Comparison of ENCODE assay signal across 20 cellular contexts in the genomic region with DNA sequence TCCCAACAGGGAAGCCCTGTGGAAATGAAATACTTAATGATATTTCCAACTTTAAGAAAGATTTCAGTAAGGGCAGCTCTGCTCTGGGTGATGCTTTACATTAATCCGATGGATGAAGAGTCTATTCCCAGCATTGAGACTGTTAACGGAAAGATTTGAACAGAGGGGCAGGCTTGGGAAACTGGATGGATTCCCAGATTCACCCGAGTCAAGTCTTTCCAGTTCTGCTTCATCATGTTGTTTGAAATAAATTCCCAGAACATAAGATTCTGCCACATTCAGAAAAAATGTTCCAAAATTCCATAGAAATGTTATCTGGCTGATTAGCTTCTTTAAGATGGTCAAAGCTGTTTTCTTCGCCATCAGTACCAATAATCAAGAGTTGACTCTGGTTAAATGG.
DNase-seq lines count a peak whose midpoint lies in the region; TF ChIP-seq lines count a peak whose summit lies in the region.
"Had no signal": no experiment of that assay in that cellular context is flagged by ENCODE, and none has a peak within 500 bp of the region (broad histone marks: within the 10 kb centered on the region; RNA-seq: fewer than 3 reads in every experiment).

No MANE protein-coding gene starts in this region.

- no peak for TF ChIP-seq CTCF in fibroblast of the aortic adventitia (IDR thresholded peaks at IDR 0.05; ENCODE audit: insufficient read depth, low read length)
- no peak for TF ChIP-seq CTCF in suprapubic skin (IDR thresholded peaks at IDR 0.05)

- H3K4me3 ChIP-seq in fibroblast of the aortic adventitia (ENCODE audit: low read depth, low read length) = no peak overlapping the region
- H3K4me3 ChIP-seq in suprapubic skin = no peak overlapping the region
- H3K4me3 ChIP-seq: A549, PC-9 had no signal

- peak; percentile 15 for DNase-seq in GM03348 (ENCODE audit: low spot score)
- DNase-seq in cerebellar cortex (ENCODE audit: low spot score) = peak; percentile 10
- DNase-seq in fibroblast of the aortic adventitia (ENCODE audit: low read depth) = peak; percentile 77
- no peak for DNase-seq in suprapubic skin (ENCODE audit: low spot score in 2 of 2)
- DNase-seq in H4 (ENCODE audit: low spot score) = no peak
- DNase-seq in COLO829 (ENCODE audit: low spot score) = no peak
- DNase-seq in DMS53 treated with DMSO at 0.1 percent for 48 hours (lab: John Stamatoyannopoulos, UW; ENCODE audit: unreplicated experiment) = no peak
- DNase-seq: C1 segment of cervical spinal cord; CD8-positive, alpha-beta memory T cell; DMS79; HCEC 1CT; IMR-90; NCI-H1417; NCI-H187 treated with DMSO at 0.1 percent for 48 hours; NCI-H345; NCI-H524 treated with DMSO at 0.1 percent for 48 hours; PC-9; SIG-M5 had no signal

- no peaks in the 10 kb centered on the region for H3K36me3 ChIP-seq in suprapubic skin

- H3K27me3 ChIP-seq in suprapubic skin = no peaks in the 10 kb centered on the region

- TF ChIP-seq POLR2A in suprapubic skin (IDR thresholded peaks at IDR 0.05) = no peak

- H3K4me1 ChIP-seq in suprapubic skin = peaks cover 21% of the 10 kb centered on the region
- H3K4me1 ChIP-seq: A549 had no signal

- 29% methylated on average over 4 of the region's 4 CpGs for WGBS in suprapubic skin

- no peak for TF ChIP-seq EP300 in suprapubic skin (IDR thresholded peaks at IDR 0.05)

- no peaks in the 10 kb centered on the region for H3K9me3 ChIP-seq in suprapubic skin
- H3K9me3 ChIP-seq: A549 had no signal

- H3K27ac ChIP-seq in suprapubic skin = peak overlapping the region; percentile 24
- H3K27ac ChIP-seq: A549, PC-9, RWPE1 had no signal

Comparison
In these comparisons a context has a peak if more than half of its experiments do, and no peak if none do; other contexts are left out.
1. DNase-seq: peak in GM03348 (single experiment), cerebellar cortex (single experiment) and fibroblast of the aortic adventitia (single experiment); none in suprapubic skin (0 of 2), H4 (single experiment), COLO829 (single experiment) and DMS53 treated with DMSO at 0.1 percent for 48 hours (single experiment).